In genomic region chr7:151468214-151469023, GRCh38 we compare ENCODE assay signal across 15 cellular contexts. TPM values are rescaled to one million over a fixed set of nuclear protein-coding genes. Genes with fewer than 3 reads are reported as not detected.
DNase-seq lines count a peak whose midpoint lies in the region; ATAC-seq, FAIRE-seq and TF ChIP-seq lines count a peak whose summit lies in the region.
"Had no signal": no experiment of that assay in that cellular context is flagged by ENCODE, and none has a peak within 500 bp of the region (broad histone marks: within the 10 kb centered on the region; RNA-seq: fewer than 3 reads in every experiment).

No MANE protein-coding gene starts in this region.

- H3K4me1 Mint-ChIP-seq in MCF 10A (ENCODE audit: insufficient read depth, unreplicated experiment) (peaks cover 16% of the 10 kb centered on the region), T-cell (peaks cover 35 to 44% (median 42%) of the 10 kb centered on the region in 3 donors), endodermal cell (peaks cover 19% of the 10 kb centered on the region)

- no peak overlapping the region for H2AFZ ChIP-seq in mammary epithelial cell (ENCODE audit: low read depth, low read length)

- in situ Hi-C loops in mammary epithelial cell (cut with MboI; ENCODE audit: low sequenced_read_pairs in 2 of 2): no loop called here

- peak in 1 of 4 experiments; percentile 48 for ATAC-seq in T-cell (replicated peaks in 1 of 4)

- H3K4me3 Mint-ChIP-seq in MCF 10A (ENCODE audit: unreplicated experiment) (no peak overlapping the region), T-cell (peak overlapping the region in 1 of 3 donors; percentile 5), endodermal cell (no peak overlapping the region)

- no peak for DNase-seq in MCF 10A (ENCODE audit: unreplicated experiment)
- DNase-seq in mammary epithelial cell: no peak
- DNase-seq in T-cell: peak in 2 of 34 experiments; percentile 10 to 15
- DNase-seq in endodermal cell: no peak
- no peak for DNase-seq in sigmoid colon
- DNase-seq in urothelium cell line (ENCODE audit: low spot score): no peak
- DNase-seq in NCI-H446 (lab: John Stamatoyannopoulos, UW): no peak
- DNase-seq in WERI-Rb-1: no peak
- DNase-seq: activated CD4-positive, CD25-positive, alpha-beta regulatory T cell; activated T-cell treated with anti-CD3 and anti-CD28 coated beads, Interleukin-2, amount 50 U/mL, for 48 hours; DMS79; glutamatergic neuron; NCI-H187 treated with DMSO at 0.1 percent for 48 hours; upper lobe of right lung had no signal

- H3K27me3 ChIP-seq in mammary epithelial cell (ENCODE audit: insufficient read depth, low read length) (no peaks in the 10 kb centered on the region), endodermal cell (ENCODE audit: control insufficient read depth, insufficient read depth, low read length, poor library complexity, severe bottlenecking) (no peaks in the 10 kb centered on the region), sigmoid colon (no peaks in the 10 kb centered on the region), WERI-Rb-1 (ENCODE audit: insufficient read depth, low read depth, severe bottlenecking) (no peaks in the 10 kb centered on the region)
- H3K27me3 ChIP-seq: upper lobe of right lung had no signal

- peaks cover 47% of the 10 kb centered on the region for H3K36me3 ChIP-seq in mammary epithelial cell (ENCODE audit: insufficient read depth, low read length)
- H3K36me3 ChIP-seq in endodermal cell (ENCODE audit: control insufficient read depth, insufficient read depth, low read length): peaks cover 91% of the 10 kb centered on the region
- H3K36me3 ChIP-seq in sigmoid colon: peaks cover 13 to 74% (median 46%) of the 10 kb centered on the region in 4 donors
- H3K36me3 ChIP-seq in WERI-Rb-1: peaks cover 63% of the 10 kb centered on the region

- intact Hi-C loops in MCF 10A (cut with micrococcal nuclease): no loop called here
- intact Hi-C loops in mammary epithelial cell (cut with micrococcal nuclease): no loop called here
- intact Hi-C loops in sigmoid colon (cut with DNase I): no loop called here

- peaks cover 9% of the 10 kb centered on the region for H3K9me3 Mint-ChIP-seq in MCF 10A (ENCODE audit: unreplicated experiment)
- peaks cover 5 to 9% (median 5%) of the 10 kb centered on the region in 3 donors for H3K9me3 Mint-ChIP-seq in T-cell
- peaks cover 8% of the 10 kb centered on the region for H3K9me3 Mint-ChIP-seq in endodermal cell

- H3K9me3 ChIP-seq in mammary epithelial cell (replicated peaks; ENCODE audit: insufficient read depth, low read length) (peaks cover 2% of the 10 kb centered on the region), endodermal cell (ENCODE audit: control insufficient read depth, low read length) (peaks cover 8% of the 10 kb centered on the region), sigmoid colon (peaks cover 0 to 3% (median 0%) of the 10 kb centered on the region in 4 donors), WERI-Rb-1 (ENCODE audit: severe bottlenecking) (peaks cover 1% of the 10 kb centered on the region)
- H3K9me3 ChIP-seq: upper lobe of right lung had no signal

- H3K27ac ChIP-seq in mammary epithelial cell (ENCODE audit: insufficient read depth, low read depth, low read length) (no peak overlapping the region), endodermal cell (ENCODE audit: low read depth, low read length) (no peak overlapping the region), sigmoid colon (peak overlapping the region; percentile 15 to 53 (median 40)), WERI-Rb-1 (no peak overlapping the region)
- H3K27ac ChIP-seq: SK-N-MC, upper lobe of right lung had no signal

- TF ChIP-seq EP300 in sigmoid colon (IDR thresholded peaks at IDR 0.05): no peak

- H3K4me3 ChIP-seq in mammary epithelial cell (replicated peaks in 1 of 3; ENCODE audit: insufficient read depth in 1 of 3, low read depth in 2 of 3, low read length in 3 of 3): no peak overlapping the region
- no peak overlapping the region for H3K4me3 ChIP-seq in endodermal cell (ENCODE audit: low read length)
- no peak overlapping the region for H3K4me3 ChIP-seq in sigmoid colon
- H3K4me3 ChIP-seq in WERI-Rb-1 (ENCODE audit: low read depth, low read length): no peak overlapping the region
- H3K4me3 ChIP-seq: SK-N-MC, upper lobe of right lung had no signal

- H3K4me1 ChIP-seq in mammary epithelial cell (ENCODE audit: insufficient read depth, low read length) (no peaks in the 10 kb centered on the region), endodermal cell (ENCODE audit: control insufficient read depth, insufficient read depth, low read length) (no peaks in the 10 kb centered on the region), sigmoid colon (peaks cover 0 to 18% (median 13%) of the 10 kb centered on the region in 4 donors)

- no peaks in the 10 kb centered on the region for H4K20me1 ChIP-seq in mammary epithelial cell (ENCODE audit: insufficient read depth, low read length)

- dilution Hi-C loops in mammary epithelial cell (cut with HindIII; ENCODE audit: low sequenced_read_pairs): no loop called here

- H3K9ac ChIP-seq in mammary epithelial cell (ENCODE audit: insufficient read depth, low read length) (no peak overlapping the region), endodermal cell (ENCODE audit: extremely low read depth, low read length, poor library complexity, severe bottlenecking) (no peak overlapping the region)

- no TSS peak for BruUV-seq in MCF 10A (replicated peaks; lab: Mats Ljungman, UMichigan)
- no TSS peak for BruUV-seq in mammary epithelial cell (replicated peaks; lab: Mats Ljungman, UMichigan)

- H3K36me3 Mint-ChIP-seq in MCF 10A (ENCODE audit: insufficient read depth, unreplicated experiment): peaks cover 83% of the 10 kb centered on the region
- peaks cover 84% of the 10 kb centered on the region for H3K36me3 Mint-ChIP-seq in T-cell
- peaks cover 87% of the 10 kb centered on the region for H3K36me3 Mint-ChIP-seq in endodermal cell (ENCODE audit: low read depth)

- H3K4me2 ChIP-seq in mammary epithelial cell (ENCODE audit: insufficient read depth, low read depth, low read length): no peak overlapping the region

- peaks cover 43% of the 10 kb centered on the region for H3K79me2 ChIP-seq in mammary epithelial cell (ENCODE audit: insufficient read depth, low read length)

- CTCF ChIA-PET in MCF 10A (lab: Yijun Ruan, JAX): interaction anchor here (0.6 kb wide), 1 partner anchor 632 kb away, joined by 3 read pairs; no protein-coding TSS in a partner anchor
- CTCF ChIA-PET in mammary epithelial cell (lab: Charles Lee; ENCODE audit: low non-redundant PET): no interaction called here
- CTCF ChIA-PET in T-cell (lab: Charles Lee): no interaction called here

- H3K27me3 Mint-ChIP-seq in MCF 10A (ENCODE audit: insufficient read depth, unreplicated experiment): no peaks in the 10 kb centered on the region
- no peaks in the 10 kb centered on the region for H3K27me3 Mint-ChIP-seq in T-cell
- H3K27me3 Mint-ChIP-seq in endodermal cell (ENCODE audit: insufficient read depth): no peaks in the 10 kb centered on the region

- H3K27ac Mint-ChIP-seq in MCF 10A (ENCODE audit: low read depth, unreplicated experiment) (peak overlapping the region; percentile 83), T-cell (peak overlapping the region; percentile 65 to 70), endodermal cell (peak overlapping the region; percentile 71)

- POLR2A ChIA-PET in MCF 10A (lab: Yijun Ruan, JAX) (no interaction called here), T-cell (lab: Charles Lee) (no interaction called here)

- no peak for TF ChIP-seq POLR2A in sigmoid colon (IDR thresholded peaks at IDR 0.05)

- no peak for FAIRE-seq in urothelium cell line (lab: Jason Lieb, UNC)

- TF ChIP-seq CTCF in MCF 10A (IDR thresholded peaks at IDR 0.05; ENCODE audit: unreplicated experiment) (no peak), mammary epithelial cell (conservative IDR thresholded peaks at IDR 0.05 in 1 of 2, IDR thresholded peaks at IDR 0.05 in 1 of 2; ENCODE audit: extremely low read depth in 1 of 2, insufficient read depth in 1 of 2, low read depth in 1 of 2, low read length in 2 of 2) (no peak), endodermal cell (conservative IDR thresholded peaks at IDR 0.05) (no peak), sigmoid colon (IDR thresholded peaks at IDR 0.05) (no peak), WERI-Rb-1 (IDR thresholded peaks at IDR 0.05; ENCODE audit: low read depth, low read length) (no peak)

- 99% methylated on average over 18 of the region's 19 CpGs for WGBS in mammary epithelial cell (ENCODE audit: low coverage, missing lambda C conversion rate)
- 95% methylated on average over 18 of the region's 19 CpGs; no CpG with 5 or more reads in 1 of the 2 experiments for WGBS in endodermal cell (ENCODE audit: insufficient coverage in 1 of 2, insufficient read length in 1 of 2), 2 experiments
- WGBS in sigmoid colon, 2 donors: 84 to 89% methylated on average over 19 of the region's 19 CpGs

RNA-seq across cellular contexts. Expression of gene CRYGN, which starts 28.5 kb away (rescaled TPM):
- total RNA-seq in MCF 10A (2022): not detected in 2 replicates
- not detected for total RNA-seq in mammary epithelial cell
- not detected for polyA plus RNA-seq in mammary epithelial cell
- polyA minus RNA-seq in mammary epithelial cell: not detected
- total RNA-seq in T-cell: 1 to 10 TPM in 2 of 5 donors, under 1 TPM in 1, not detected in 2; 0.98 to 1.8 (median 1.0) TPM
- total RNA-seq in endodermal cell: 1 to 10 TPM; 2.3 to 4.4 TPM
- polyA plus RNA-seq in endodermal cell (2013, experiment 1 of 2): 0.61 TPM
- polyA plus RNA-seq in endodermal cell (2013, experiment 2 of 2): not detected
- total RNA-seq in sigmoid colon: 1 to 10 TPM in 2 of 4 donors, not detected in 2; 1.4 to 1.8 TPM
- under 1 TPM in 2 of 3 donors, not detected in 1; 0.17 to 0.60 TPM for polyA plus RNA-seq in sigmoid colon
- total RNA-seq: upper lobe of right lung had no signal

RNA-seq across cellular contexts. Expression of gene RHEB, which starts 51.3 kb away (rescaled TPM):
- 135 and 151 TPM in 2 replicates for total RNA-seq in MCF 10A (2022)
- 100 to 1,000 TPM in 1 of 2 donors, 10 to 100 TPM in 1; 57.3 to 105 TPM for total RNA-seq in mammary epithelial cell
- polyA plus RNA-seq in mammary epithelial cell: 56.0 TPM
- polyA minus RNA-seq in mammary epithelial cell: 93.7 TPM
- 10 to 100 TPM; 35.8 to 46.0 (median 41.6) TPM for total RNA-seq in T-cell
- 100 to 1,000 TPM; 108 to 113 TPM for total RNA-seq in endodermal cell
- 119 TPM for polyA plus RNA-seq in endodermal cell (2013, experiment 1 of 2)
- 115 TPM for polyA plus RNA-seq in endodermal cell (2013, experiment 2 of 2)
- 100 to 1,000 TPM; 121 to 162 (median 136) TPM for total RNA-seq in sigmoid colon
- polyA plus RNA-seq in sigmoid colon: 100 to 1,000 TPM in 1 of 3 donors, 10 to 100 TPM in 2; 48.3 to 110 (median 91.3) TPM

RNA-seq across cellular contexts. Expression of gene WDR86, which starts 58.6 kb away (rescaled TPM):
- total RNA-seq in MCF 10A (2022): not detected in 2 replicates
- 10 to 100 TPM in 1 of 2 donors, not detected in 1; 19.5 TPM for total RNA-seq in mammary epithelial cell
- polyA plus RNA-seq in mammary epithelial cell: not detected
- not detected for polyA minus RNA-seq in mammary epithelial cell
- 10 to 100 TPM in 3 of 5 donors, 1 to 10 TPM in 2; 3.1 to 26.0 (median 10.1) TPM for total RNA-seq in T-cell
- total RNA-seq in endodermal cell: 10 to 100 TPM; 83.3 to 94.2 TPM
- polyA plus RNA-seq in endodermal cell (2013, experiment 1 of 2): 19.3 TPM
- polyA plus RNA-seq in endodermal cell (2013, experiment 2 of 2): 21.2 TPM
- total RNA-seq in sigmoid colon: 10 to 100 TPM; 14.4 to 23.8 (median 16.9) TPM
- polyA plus RNA-seq in sigmoid colon: 1 to 10 TPM in 2 of 3 donors, under 1 TPM in 1; 0.46 to 4.2 (median 2.1) TPM

Comparison
In these comparisons a context has a peak if more than half of its experiments do, and no peak if none do; other contexts are left out.
1. H3K27ac ChIP-seq: peak in sigmoid colon (4 of 4); none in mammary epithelial cell (single experiment), endodermal cell (single experiment) and WERI-Rb-1 (single experiment).
2. Peak in every context shown above with its lines, with median percentiles within 50 percentile points of each other: H3K27ac Mint-ChIP-seq.